In the genomic region with DNA sequence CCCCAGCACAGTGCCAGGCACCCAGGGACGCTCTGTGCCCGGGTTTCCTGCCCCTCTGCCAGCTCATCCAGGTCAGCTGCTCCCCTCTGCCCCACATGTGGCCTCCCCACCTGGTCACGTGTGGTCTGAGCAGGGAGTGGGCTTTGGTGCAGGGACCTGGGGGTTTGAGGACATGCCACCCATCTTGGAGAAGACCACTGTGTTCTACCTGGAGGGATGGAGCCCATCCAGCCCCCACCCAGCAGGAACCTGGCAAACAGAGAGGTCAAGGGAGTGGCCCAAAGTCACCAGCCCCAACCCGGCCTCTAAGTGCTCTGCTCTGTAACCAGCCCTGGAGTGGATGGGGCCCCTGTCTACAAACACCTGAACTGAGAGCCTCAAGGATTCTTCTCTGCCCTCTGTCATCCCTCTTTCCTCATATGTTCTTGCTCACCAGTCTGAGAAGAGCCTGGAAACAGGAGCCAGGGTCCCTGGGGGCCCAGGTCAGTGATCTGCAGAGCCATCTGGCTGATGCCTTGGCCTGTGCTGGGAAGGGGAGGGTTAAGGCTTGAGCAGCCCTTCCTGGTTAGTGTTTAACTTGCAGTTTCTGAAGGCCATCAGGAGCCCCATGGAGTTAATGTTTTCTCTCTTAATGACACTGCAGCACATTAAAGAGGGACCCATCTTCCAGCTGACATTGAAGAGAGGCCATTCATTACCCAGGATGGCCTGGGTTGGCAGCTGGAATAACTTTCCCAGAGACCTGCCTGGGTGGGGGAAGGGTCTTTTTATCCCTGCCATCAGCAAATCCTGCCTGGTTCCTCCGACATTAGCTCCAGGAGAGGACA, we compare ENCODE assay signal across 19 cellular contexts.
A peak's percentile ranks its signal among the peaks of the same experiment; 100 is the strongest.
DNase-seq lines count a peak whose midpoint lies in the region; TF ChIP-seq lines count a peak whose summit lies in the region.
"Had no signal": no experiment of that assay in that cellular context is flagged by ENCODE, and none has a peak within 500 bp of the region (broad histone marks: within the 10 kb centered on the region; RNA-seq: fewer than 3 reads in every experiment).

No MANE protein-coding gene starts in this region.

- WGBS in spleen, 5 donors: 51 to 63% (median 60%) methylated on average over 4 to 5 of the region's 5 CpGs

- peaks cover 0 to 51% (median 0%) of the 10 kb centered on the region in 7 donors for H3K27me3 ChIP-seq in spleen (replicated peaks in 1 of 7)
- peaks cover 0 to 15% (median 0%) of the 10 kb centered on the region in 45 donors for H3K27me3 ChIP-seq in dorsolateral prefrontal cortex
- H3K27me3 ChIP-seq: cardiac muscle cell, ovary had no signal

- peak overlapping the region; percentile 60 for H3K27ac Mint-ChIP-seq in glutamatergic neuron (ENCODE audit: unreplicated experiment)
- H3K27ac Mint-ChIP-seq: CD8-positive, alpha-beta memory T cell; mesothelial cell of epicardium; stimulated activated naive CD8-positive, alpha-beta T cell treated with anti-CD3 and anti-CD28 coated beads, Interleukin-15, Interleukin-2, amounts not matched to agents 100 ng/mL and 50 ng/mL, for 24 hours had no signal

- no peaks in the 10 kb centered on the region for H3K36me3 ChIP-seq in spleen
- H3K36me3 ChIP-seq: cardiac muscle cell, ovary had no signal

- H3K4me3 Mint-ChIP-seq in glutamatergic neuron (ENCODE audit: unreplicated experiment): peak overlapping the region; percentile 10
- H3K4me3 Mint-ChIP-seq: CD8-positive, alpha-beta memory T cell; mesothelial cell of epicardium; stimulated activated naive CD8-positive, alpha-beta T cell treated with anti-CD3 and anti-CD28 coated beads, Interleukin-15, Interleukin-2, amounts not matched to agents 100 ng/mL and 50 ng/mL, for 24 hours had no signal

- TF ChIP-seq POLR2A in spleen (IDR thresholded peaks at IDR 0.05): no peak

- H3K27ac ChIP-seq in spleen (no peak overlapping the region), dorsolateral prefrontal cortex (no peak overlapping the region)
- H3K27ac ChIP-seq: cardiac muscle cell, GM23248, ovary had no signal

- DNase-seq in NCI-H2171 treated with DMSO at 0.1 percent for 48 hours (lab: John Stamatoyannopoulos, UW): peak; percentile 42
- DNase-seq in NCI-H2171 (lab: John Stamatoyannopoulos, UW): no peak
- DNase-seq in NCI-H524 (lab: John Stamatoyannopoulos, UW): peak; percentile 68 to 85
- DNase-seq in glutamatergic neuron: peak; percentile 85
- DNase-seq in spleen: peak; percentile 64
- DNase-seq in dorsolateral prefrontal cortex: no peak
- DNase-seq in RKO (ENCODE audit: low spot score): no peak
- no peak for DNase-seq in HUDEP-2 (lab: John Stamatoyannopoulos, UW; ENCODE audit: unreplicated experiment in 76 of 76)
- DNase-seq: foreskin fibroblast, GM23248, KBM-7, NCI-H2029 treated with DMSO at 0.1 percent for 48 hours, ovary, PC-3 had no signal

- H3K27me3 Mint-ChIP-seq in glutamatergic neuron (ENCODE audit: unreplicated experiment): peaks cover 13% of the 10 kb centered on the region

- no peaks in the 10 kb centered on the region for H3K9me3 ChIP-seq in spleen
- H3K9me3 ChIP-seq: ovary had no signal

- peaks cover 13% of the 10 kb centered on the region for H3K9me3 Mint-ChIP-seq in glutamatergic neuron (ENCODE audit: unreplicated experiment)
- H3K9me3 Mint-ChIP-seq: CD8-positive, alpha-beta memory T cell; mesothelial cell of epicardium; stimulated activated naive CD8-positive, alpha-beta T cell treated with anti-CD3 and anti-CD28 coated beads, Interleukin-15, Interleukin-2, amounts not matched to agents 100 ng/mL and 50 ng/mL, for 24 hours had no signal

- no peak for TF ChIP-seq CTCF in glutamatergic neuron (IDR thresholded peaks at IDR 0.05; ENCODE audit: partially characterized antibody, unreplicated experiment)
- TF ChIP-seq CTCF in spleen (IDR thresholded peaks at IDR 0.05 in 8 of 11, conservative IDR thresholded peaks at IDR 0.05 in 3 of 11): no peak
- no peak for TF ChIP-seq CTCF in dorsolateral prefrontal cortex (IDR thresholded peaks at IDR 0.05 in 54 of 56, conservative IDR thresholded peaks at IDR 0.05 in 2 of 56; ENCODE audit: low read depth in 1 of 56, partially characterized antibody in 56 of 56)

- H3K4me1 ChIP-seq in spleen: no peaks in the 10 kb centered on the region

- H3K4me3 ChIP-seq in spleen (no peak overlapping the region), dorsolateral prefrontal cortex (no peak overlapping the region)
- H3K4me3 ChIP-seq: cardiac muscle cell, GM23248, ovary, smooth muscle cell had no signal

- peaks cover 47% of the 10 kb centered on the region for H3K4me1 Mint-ChIP-seq in glutamatergic neuron (ENCODE audit: low read depth, unreplicated experiment)
- H3K4me1 Mint-ChIP-seq: CD8-positive, alpha-beta memory T cell; mesothelial cell of epicardium had no signal

- intact Hi-C loops in spleen (cut with DNase I; ENCODE audit: low total_unique reads) (no loop called here), dorsolateral prefrontal cortex (cut with DNase I) (no loop called here)

- peaks cover 2% of the 10 kb centered on the region for H3K36me3 Mint-ChIP-seq in glutamatergic neuron (ENCODE audit: unreplicated experiment)
- H3K36me3 Mint-ChIP-seq: mesothelial cell of epicardium had no signal

Comparison
In these comparisons a context has a peak if more than half of its experiments do, and no peak if none do; other contexts are left out.
1. DNase-seq: peak in NCI-H2171 treated with DMSO at 0.1 percent for 48 hours (single experiment), NCI-H524 (2 of 2), glutamatergic neuron (single experiment) and spleen (single experiment); none in NCI-H2171 (single experiment), dorsolateral prefrontal cortex (0 of 10), RKO (single experiment) and HUDEP-2 (0 of 76).